ENCODE assay signal across 9 cellular contexts in the genomic region with DNA sequence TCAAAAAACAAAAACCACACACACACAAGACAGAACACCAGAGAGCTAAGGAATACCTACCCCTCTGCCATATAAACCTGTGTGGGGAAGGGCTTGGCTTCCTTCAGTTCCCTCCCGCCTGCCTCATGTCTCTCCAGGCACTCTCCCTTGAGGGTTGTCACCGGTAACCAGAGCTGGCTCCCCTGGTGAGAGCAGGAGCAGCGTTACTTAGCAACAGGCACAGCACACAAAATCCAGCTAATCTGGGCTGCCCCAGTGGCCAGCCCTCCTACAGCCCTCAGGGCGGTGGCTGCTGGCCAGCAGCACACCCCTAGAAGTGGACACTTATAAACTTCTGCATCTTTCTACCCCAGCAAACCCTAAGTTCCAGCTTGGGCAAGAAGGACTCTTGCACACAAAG. TPM values are rescaled to one million over a fixed set of nuclear protein-coding genes. Genes with fewer than 3 reads are reported as not detected.
DNase-seq lines count a peak whose midpoint lies in the region; FAIRE-seq and TF ChIP-seq lines count a peak whose summit lies in the region.
"Had no signal": no experiment of that assay in that cellular context is flagged by ENCODE, and none has a peak within 500 bp of the region (broad histone marks: within the 10 kb centered on the region; RNA-seq: fewer than 3 reads in every experiment).

No MANE protein-coding gene starts in this region.

- H3K9me3 ChIP-seq in uterus, result no peaks in the 10 kb centered on the region
- H3K9me3 ChIP-seq: suprapubic skin had no signal

- H3K36me3 Mint-ChIP-seq in brain, result no peaks in the 10 kb centered on the region
- H3K36me3 Mint-ChIP-seq in neural crest cell (ENCODE audit: low read depth), result no peaks in the 10 kb centered on the region
- no peaks in the 10 kb centered on the region for H3K36me3 Mint-ChIP-seq in T-helper 2 cell treated with Interferon-gamma antibody and Interleukin-4, amounts not matched to agents 5 μg/mL and 100 μg/mL, for 36 hours (ENCODE audit: low read depth)

- FAIRE-seq in urothelium cell line (lab: Jason Lieb, UNC), result no peak

- H3K4me3 Mint-ChIP-seq in brain, result peak overlapping the region; percentile 39 to 71 (median 54)
- H3K4me3 Mint-ChIP-seq in neural crest cell, result peak overlapping the region; percentile 20
- H3K4me3 Mint-ChIP-seq in T-helper 2 cell treated with Interferon-gamma antibody and Interleukin-4, amounts not matched to agents 5 μg/mL and 100 μg/mL, for 36 hours, result no peak overlapping the region

- H3K9me3 Mint-ChIP-seq in brain (no peaks in the 10 kb centered on the region), neural crest cell (no peaks in the 10 kb centered on the region)
- H3K9me3 Mint-ChIP-seq in T-helper 2 cell treated with Interferon-gamma antibody and Interleukin-4, amounts not matched to agents 5 μg/mL and 100 μg/mL, for 36 hours, result no peaks in the 10 kb centered on the region

- H3K4me3 ChIP-seq in uterus, result no peak overlapping the region
- H3K4me3 ChIP-seq: suprapubic skin had no signal

- peaks cover 12% of the 10 kb centered on the region for H3K27me3 Mint-ChIP-seq in brain
- H3K27me3 Mint-ChIP-seq in neural crest cell (ENCODE audit: low read depth), result peaks cover 4% of the 10 kb centered on the region
- H3K27me3 Mint-ChIP-seq in T-helper 2 cell treated with Interferon-gamma antibody and Interleukin-4, amounts not matched to agents 5 μg/mL and 100 μg/mL, for 36 hours (ENCODE audit: low read depth), result peaks cover 10% of the 10 kb centered on the region

- no peak for TF ChIP-seq POLR2A in uterus (IDR thresholded peaks at IDR 0.05)

- no peak for TF ChIP-seq CTCF in brain (conservative IDR thresholded peaks at IDR 0.05)
- TF ChIP-seq CTCF in neural crest cell (conservative IDR thresholded peaks at IDR 0.05), result no peak
- no peak for TF ChIP-seq CTCF in uterus (IDR thresholded peaks at IDR 0.05)

- peaks cover 8 to 10% of the 10 kb centered on the region in 2 donors for H3K4me1 ChIP-seq in uterus

- intact Hi-C loops in uterus (cut with DNase I; ENCODE audit: low total_unique reads), result no loop called here

- H3K27ac Mint-ChIP-seq in brain (peak overlapping the region; percentile 28 to 99 (median 94)), neural crest cell (ENCODE audit: unreplicated experiment) (peak overlapping the region; percentile 32)
- H3K27ac Mint-ChIP-seq in T-helper 2 cell treated with Interferon-gamma antibody and Interleukin-4, amounts not matched to agents 5 μg/mL and 100 μg/mL, for 36 hours, result no peak overlapping the region

- DNase-seq in H4 (ENCODE audit: low spot score), result peak; percentile 67
- DNase-seq in NCI-H2196 (lab: John Stamatoyannopoulos, UW; ENCODE audit: unreplicated experiment), result peak; percentile 92
- DNase-seq in neural crest cell (ENCODE audit: low read depth, low spot score), result no peak
- no peak for DNase-seq in uterus
- no peak for DNase-seq in T-helper 2 cell treated with Interferon-gamma antibody and Interleukin-4, amounts not matched to agents 5 μg/mL and 100 μg/mL, for 36 hours (ENCODE audit: low spot score)
- no peak for DNase-seq in urothelium cell line (ENCODE audit: low spot score)
- DNase-seq in NOMO-1 (lab: John Stamatoyannopoulos, UW; ENCODE audit: unreplicated experiment in 2 of 2), result no peak

- H3K36me3 ChIP-seq in uterus, result no peaks in the 10 kb centered on the region
- H3K36me3 ChIP-seq: suprapubic skin had no signal

- H3K4me1 Mint-ChIP-seq in brain (peaks cover 72% of the 10 kb centered on the region), neural crest cell (peaks cover 43% of the 10 kb centered on the region)
- peaks cover 27% of the 10 kb centered on the region for H3K4me1 Mint-ChIP-seq in T-helper 2 cell treated with Interferon-gamma antibody and Interleukin-4, amounts not matched to agents 5 μg/mL and 100 μg/mL, for 36 hours (ENCODE audit: low read depth)

- no peak overlapping the region for H3K27ac ChIP-seq in uterus
- H3K27ac ChIP-seq: suprapubic skin had no signal

- H3K27me3 ChIP-seq in uterus, result no peaks in the 10 kb centered on the region
- H3K27me3 ChIP-seq: suprapubic skin had no signal

RNA-seq across cellular contexts. Expression of a gene that starts 21.6 kb away (rescaled TPM):
- total RNA-seq in H4 (2014; rRNA removed; shearing (Covaris generic)), result 0.16 and 0.54 TPM in 2 replicates
- 26.2 TPM for polyA plus RNA-seq in brain (ENCODE audit: insufficient read depth, low read depth, low replicate concordance)
- total RNA-seq in neural crest cell (51.0 and 52.8 TPM in 2 replicates), uterus (100 to 1,000 TPM in 3 of 4 donors, 10 to 100 TPM in 1; 31.7 to 297 (median 135) TPM)

RNA-seq across cellular contexts. Expression of a gene that starts 22.9 kb away (rescaled TPM):
- 0.35 and 1.8 TPM in 2 replicates for total RNA-seq in H4 (2014; rRNA removed; shearing (Covaris generic))
- 41.5 TPM for polyA plus RNA-seq in brain (ENCODE audit: insufficient read depth, low read depth, low replicate concordance)
- 23.2 and 24.2 TPM in 2 replicates for total RNA-seq in neural crest cell
- total RNA-seq in uterus, result 100 to 1,000 TPM in 1 of 4 donors, 10 to 100 TPM in 2, 1 to 10 TPM in 1; 6.4 to 153 (median 42.1) TPM

RNA-seq across cellular contexts. Expression of a gene that starts 40.1 kb away (rescaled TPM):
- 57.5 and 63.0 TPM in 2 replicates for total RNA-seq in H4 (2014; rRNA removed; shearing (Covaris generic))
- polyA plus RNA-seq in brain (ENCODE audit: insufficient read depth, low read depth, low replicate concordance), result 52.5 TPM
- 32.1 and 34.3 TPM in 2 replicates for total RNA-seq in neural crest cell
- total RNA-seq in uterus, result 10 to 100 TPM; 28.3 to 42.1 (median 37.2) TPM

RNA-seq across cellular contexts. Expression of a gene that starts 49.8 kb away (rescaled TPM):
- total RNA-seq in H4 (2014; rRNA removed; shearing (Covaris generic)), result not detected in 2 replicates
- not detected for polyA plus RNA-seq in brain (ENCODE audit: insufficient read depth, low read depth, low replicate concordance)
- total RNA-seq in neural crest cell (not detected in 2 replicates), uterus (not detected)

Comparison
In these comparisons a context has a peak if more than half of its experiments do, and no peak if none do; other contexts are left out.
1. DNase-seq: peak in H4 (single experiment) and NCI-H2196 (single experiment); none in neural crest cell (single experiment), uterus (0 of 2), T-helper 2 cell treated with Interferon-gamma antibody and Interleukin-4, amounts not matched to agents 5 μg/mL and 100 μg/mL, for 36 hours (single experiment), urothelium cell line (single experiment) and NOMO-1 (0 of 2).
2. RNA of a gene that starts 21.6 kb away (total RNA-seq): 31.7 to 297 TPM in uterus and 51.0 to 52.8 TPM in neural crest cell; 0.16 to 0.54 TPM in H4; every median in the first group is over 10 times any median in the second.